In genomic region chr21:44304846-44305245, GRCh38 we compare ENCODE assay signal across 8 cellular contexts. TPM values are rescaled to one million over a fixed set of nuclear protein-coding genes. Genes with fewer than 3 reads are reported as not detected.
DNase-seq lines count a peak whose midpoint lies in the region; ATAC-seq, FAIRE-seq and TF ChIP-seq lines count a peak whose summit lies in the region.

No MANE protein-coding gene starts in this region.

- H3K36me3 ChIP-seq in Panc1 (ENCODE audit: control insufficient read depth, insufficient read depth, low read length) (no peaks in the 10 kb centered on the region; the same call in 1 of the 2 replicates), adrenal gland (replicated peaks in 1 of 2) (no peaks in the 10 kb centered on the region), left ventricle myocardium inferior (peaks cover 18% of the 10 kb centered on the region), small intestine (ENCODE audit: control insufficient read depth in 2 of 2, insufficient read depth in 2 of 2, low read length in 2 of 2) (peaks cover 2 to 5% of the 10 kb centered on the region in 2 donors)

- WGBS in adrenal gland, 4 donors, result 61 to 67% (median 65%) methylated on average over 2 to 8 of the region's 8 CpGs
- WGBS in small intestine, 3 donors, result 38 to 55% (median 53%) methylated on average over 8 of the region's 8 CpGs

- intact Hi-C loops in Panc1 (cut with micrococcal nuclease; ENCODE audit: unreplicated experiment) (no loop called here), adrenal gland (cut with DNase I) (loop anchor here in 1 of 2 donors (5.0 kb wide), 1 partner anchor 32 kb away; the partner anchor contains the start of gene CFAP410), left ventricle myocardium inferior (cut with micrococcal nuclease) (no loop called here)

- ATAC-seq in Panc1 (peak; percentile 71), GM18520 (IDR thresholded peaks at IDR 0.05; ENCODE audit: unreplicated experiment) (no peak)

- peak; percentile 52 for FAIRE-seq in GM12891 (lab: Jason Lieb, UNC)
- no peak for FAIRE-seq in small intestine (lab: Jason Lieb, UNC)

- TF ChIP-seq CTCF in Panc1 (IDR thresholded peaks at IDR 0.05), result peak; percentile 83
- peak; percentile 27 to 58 (median 48) for TF ChIP-seq CTCF in adrenal gland (IDR thresholded peaks at IDR 0.05)
- peak; percentile 70 for TF ChIP-seq CTCF in left ventricle myocardium inferior (IDR thresholded peaks at IDR 0.05; ENCODE audit: borderline replicate concordance)

- TF ChIP-seq POLR2A in GM12891 (IDR thresholded peaks at IDR 0.05; ENCODE audit: low read depth, low read length) (no peak), adrenal gland (IDR thresholded peaks at IDR 0.05) (no peak)

- in situ Hi-C loops in Panc1 (cut with HindIII; ENCODE audit: low pct_unique_long_range_greater_than_20kb, low sequenced_read_pairs), result no loop called here

- POLR2A ChIA-PET in Panc1 (lab: Charles Lee), result no interaction called here

- CTCF ChIA-PET in Panc1 (lab: Charles Lee), result no interaction called here

- no peaks in the 10 kb centered on the region for H3K27me3 ChIP-seq in Panc1 (ENCODE audit: control insufficient read depth, insufficient read depth, low read length)
- H3K27me3 ChIP-seq in adrenal gland, result no peaks in the 10 kb centered on the region
- no peaks in the 10 kb centered on the region for H3K27me3 ChIP-seq in left ventricle myocardium inferior (ENCODE audit: low read depth)
- H3K27me3 ChIP-seq in small intestine (ENCODE audit: control insufficient read depth in 2 of 2, insufficient read depth in 2 of 2, low read length in 2 of 2), result no peaks in the 10 kb centered on the region

- H3K4me1 ChIP-seq in Panc1 (ENCODE audit: control insufficient read depth, insufficient read depth, low read length) (peaks cover 13% of the 10 kb centered on the region), adrenal gland (replicated peaks in 1 of 2) (peaks cover 8 to 15% of the 10 kb centered on the region in 2 donors), left ventricle myocardium inferior (peaks cover 60% of the 10 kb centered on the region), small intestine (ENCODE audit: control insufficient read depth in 2 of 2, insufficient read depth in 1 of 2, low read depth in 1 of 2, low read length in 1 of 2) (peaks cover 10 to 11% of the 10 kb centered on the region in 2 donors)

- H3K9me3 ChIP-seq in Panc1 (ENCODE audit: control insufficient read depth, insufficient read depth, low read depth, low read length) (no peaks in the 10 kb centered on the region), adrenal gland (replicated peaks in 1 of 3) (no peaks in the 10 kb centered on the region), left ventricle myocardium inferior (replicated peaks) (no peaks in the 10 kb centered on the region), small intestine (ENCODE audit: control insufficient read depth, low read depth) (no peaks in the 10 kb centered on the region)

- DNase-seq in AML-193 (lab: John Stamatoyannopoulos, UW) (peak; percentile 4 to 12), GM12891 (ENCODE audit: insufficient read length, low spot score) (peak; percentile 66), Panc1 (ENCODE audit: low read depth, low spot score) (no peak), adrenal gland (peak in 4 of 7 donors; percentile 48 to 66 (median 50)), left ventricle myocardium inferior (no peak), small intestine (peak; percentile 60), NCI-H128 (lab: John Stamatoyannopoulos, UW; ENCODE audit: unreplicated experiment) (no peak)

- BruUV-seq in Panc1 (replicated peaks; lab: Mats Ljungman, UMichigan), result no TSS peak

- no peak overlapping the region for H3K4me3 ChIP-seq in Panc1 (ENCODE audit: low read depth in 2 of 2, low read length in 2 of 2)
- no peak overlapping the region for H3K4me3 ChIP-seq in adrenal gland
- H3K4me3 ChIP-seq in left ventricle myocardium inferior, result no peak overlapping the region
- H3K4me3 ChIP-seq in small intestine (ENCODE audit: low read depth in 1 of 2, low read length in 2 of 2), result no peak overlapping the region

- H3K27ac ChIP-seq in Panc1 (ENCODE audit: low read length), result no peak overlapping the region
- peak overlapping the region in 1 of 5 donors; percentile 63 for H3K27ac ChIP-seq in adrenal gland
- no peak overlapping the region for H3K27ac ChIP-seq in left ventricle myocardium inferior (replicated peaks)
- peak overlapping the region; percentile 17 to 95 for H3K27ac ChIP-seq in small intestine (ENCODE audit: low read depth in 1 of 2, low read length in 1 of 2)

TF ChIP-seq in GM12891, 5 proteins besides CTCF, POLR2A, EP300 and RAD21:
- TF ChIP-seq SPI1 (IDR thresholded peaks at IDR 0.05; ENCODE audit: low read depth, low read length) (no peak), TAF1 (IDR thresholded peaks at IDR 0.05; ENCODE audit: low read depth, low read length) (no peak), PAX5 (IDR thresholded peaks at IDR 0.05; ENCODE audit: insufficient read depth, low read length, severe bottlenecking) (no peak), POLR2AphosphoS5 (IDR thresholded peaks at IDR 0.05; ENCODE audit: low read depth, low read length) (no peak)

RNA-seq across cellular contexts. Expression of gene PFKL, which starts 5.0 kb away (rescaled TPM):
- polyA plus RNA-seq in GM12891 (2012; ENCODE audit: low read depth, missing spikeins), result 161 TPM
- total RNA-seq in Panc1 (2021; ENCODE audit: unreplicated experiment) (70.1 TPM), adrenal gland (100 to 1,000 TPM in 4 of 8 donors, 10 to 100 TPM in 4; 61.1 to 123 (median 95.3) TPM), left ventricle myocardium inferior (47.7 TPM)
- polyA plus RNA-seq in Panc1 (2012; ENCODE audit: insufficient read length), result 123 TPM
- polyA plus RNA-seq in adrenal gland (100 to 1,000 TPM in 1 of 3 donors, 10 to 100 TPM in 2; 16.6 to 123 (median 98.0) TPM), small intestine (100 to 1,000 TPM; 138 to 281 (median 251) TPM)

RNA-seq across cellular contexts. Expression of gene AIRE, which starts 19.2 kb away (rescaled TPM):
- polyA plus RNA-seq in GM12891 (2012; ENCODE audit: low read depth, missing spikeins), result 0.10 TPM
- not detected for total RNA-seq in Panc1 (2021; ENCODE audit: unreplicated experiment)
- polyA plus RNA-seq in Panc1 (2012; ENCODE audit: insufficient read length), result not detected
- 1 to 10 TPM in 1 of 8 donors, not detected in 7; 1.1 TPM for total RNA-seq in adrenal gland
- polyA plus RNA-seq in adrenal gland, result under 1 TPM in 2 of 3 donors, not detected in 1; 0.08 to 0.10 TPM
- total RNA-seq in left ventricle myocardium inferior, result not detected
- under 1 TPM in 1 of 3 donors, not detected in 2; 0.06 TPM for polyA plus RNA-seq in small intestine

RNA-seq across cellular contexts. Expression of gene CFAP410, which starts 34.3 kb away (rescaled TPM):
- polyA plus RNA-seq in GM12891 (2012; ENCODE audit: low read depth, missing spikeins), result 21.5 TPM
- total RNA-seq in Panc1 (2021; ENCODE audit: unreplicated experiment), result 11.8 TPM
- polyA plus RNA-seq in Panc1 (2012; ENCODE audit: insufficient read length), result 21.0 TPM
- total RNA-seq in adrenal gland, result 10 to 100 TPM; 15.5 to 73.5 (median 37.0) TPM
- 100 to 1,000 TPM in 2 of 3 donors, 1 to 10 TPM in 1; 1.4 to 149 (median 116) TPM for polyA plus RNA-seq in adrenal gland
- total RNA-seq in left ventricle myocardium inferior, result 12.0 TPM
- polyA plus RNA-seq in small intestine, result 10 to 100 TPM; 17.9 to 35.9 (median 32.1) TPM

RNA-seq across cellular contexts. Expression of gene DNMT3L, which starts 43.1 kb away (rescaled TPM):
- not detected for polyA plus RNA-seq in GM12891 (2012; ENCODE audit: low read depth, missing spikeins)
- not detected for total RNA-seq in Panc1 (2021; ENCODE audit: unreplicated experiment)
- not detected for polyA plus RNA-seq in Panc1 (2012; ENCODE audit: insufficient read length)
- not detected for total RNA-seq in adrenal gland
- polyA plus RNA-seq in adrenal gland, result not detected
- not detected for total RNA-seq in left ventricle myocardium inferior
- polyA plus RNA-seq in small intestine, result not detected

RNA-seq across cellular contexts. Expression of gene TRPM2, which starts 48.6 kb away (rescaled TPM):
- 7.6 TPM for polyA plus RNA-seq in GM12891 (2012; ENCODE audit: low read depth, missing spikeins)
- total RNA-seq in Panc1 (2021; ENCODE audit: unreplicated experiment) (0.26 TPM), adrenal gland (10 to 100 TPM in 5 of 8 donors, 1 to 10 TPM in 3; 3.1 to 16.0 (median 11.3) TPM), left ventricle myocardium inferior (1.8 TPM)
- 0.21 TPM for polyA plus RNA-seq in Panc1 (2012; ENCODE audit: insufficient read length)
- polyA plus RNA-seq in adrenal gland (10 to 100 TPM in 2 of 3 donors, 1 to 10 TPM in 1; 1.5 to 28.3 (median 17.3) TPM), small intestine (1 to 10 TPM in 2 of 3 donors, under 1 TPM in 1; 0.89 to 2.7 (median 2.7) TPM)

Comparison
In these comparisons a context has a peak if more than half of its experiments do, and no peak if none do; other contexts are left out.
1. DNase-seq: peak in AML-193 (2 of 2), GM12891 (single experiment), adrenal gland (4 of 7) and small intestine (single experiment); none in Panc1 (single experiment), left ventricle myocardium inferior (single experiment) and NCI-H128 (single experiment).
2. H3K27ac ChIP-seq: peak in small intestine (2 of 2); none in Panc1 (single experiment) and left ventricle myocardium inferior (single experiment).
3. Peak in every context shown above with its lines, with median percentiles within 50 percentile points of each other: CTCF ChIP-seq.